ENCODE assay signal across 28 cellular contexts in genomic region chr4:139389102-139389501, GRCh38.
"Had no signal": no experiment of that assay in that cellular context is flagged by ENCODE, and none has a peak within 500 bp of the region (broad histone marks: within the 10 kb centered on the region; RNA-seq: fewer than 3 reads in every experiment).

No MANE protein-coding gene starts in this region.

- H3K36me3 ChIP-seq: prostate gland had no signal

- H2AFZ ChIP-seq: neural progenitor cell had no signal

- H3K27ac Mint-ChIP-seq: nephron; neural progenitor cell; stimulated activated effector memory CD8-positive, alpha-beta T cell treated with anti-CD3 and anti-CD28 coated beads, Interleukin-12 subunit alpha, Interleukin-12 subunit beta, amount 100 ng/mL, for 72 hours had no signal

- H3K4me3 ChIP-seq: coronary artery, esophagus squamous epithelium, heart right ventricle, lower lobe of right lung, neural progenitor cell, prostate gland, right atrium auricular region, sigmoid colon, stomach, thyroid gland had no signal

- H3K27me3 ChIP-seq: esophagus squamous epithelium, heart right ventricle, neural progenitor cell, right atrium auricular region, sigmoid colon, stomach, thyroid gland had no signal

- H3K9ac ChIP-seq: neural progenitor cell had no signal

- H3K4me2 ChIP-seq: neural progenitor cell had no signal

- H3K4me3 Mint-ChIP-seq: immature natural killer cell; naive B cell; nephron; neural progenitor cell; stimulated activated effector memory CD8-positive, alpha-beta T cell treated with anti-CD3 and anti-CD28 coated beads, Interleukin-12 subunit alpha, Interleukin-12 subunit beta, amount 100 ng/mL, for 72 hours had no signal

- ATAC-seq: heart right ventricle; left ventricle myocardium superior; lower lobe of right lung; stimulated activated effector memory CD8-positive, alpha-beta T cell treated with anti-CD3 and anti-CD28 coated beads, Interleukin-12 subunit alpha, Interleukin-12 subunit beta, amount 100 ng/mL, for 72 hours had no signal

- DNase-seq: dermis blood vessel endothelial cell; effector memory CD4-positive, alpha-beta T cell; erythroblast; esophagus squamous epithelium; foreskin melanocyte; glutamatergic neuron; heart right ventricle; hypothalamus; immature natural killer cell; islet precursor cell; kidney glomerular epithelial cell; left ventricle myocardium superior; lower lobe of right lung; naive B cell; nucleus accumbens; sigmoid colon; stimulated activated CD4-positive, alpha-beta T cell treated with anti-CD3 and anti-CD28 coated beads, Interleukin-2, amount 100 ng/mL, for 24 hours; stimulated activated CD4-positive, alpha-beta T cell treated with anti-CD3 and anti-CD28 coated beads, Interleukin-4, amount 100 ng/mL, for 24 hours; stimulated activated naive CD4-positive, alpha-beta T cell treated with Interleukin-2 at 50 U/mL for 16 hours; stomach; thyroid gland; trophoblast cell had no signal

- H3K4me1 ChIP-seq: esophagus squamous epithelium, heart right ventricle, lower lobe of right lung, neural progenitor cell, prostate gland, right atrium auricular region, sigmoid colon, stomach, thyroid gland had no signal

- H3K27me3 Mint-ChIP-seq: naive B cell had no signal

- H3K4me1 Mint-ChIP-seq: naive B cell; nephron; neural progenitor cell; stimulated activated effector memory CD8-positive, alpha-beta T cell treated with anti-CD3 and anti-CD28 coated beads, Interleukin-12 subunit alpha, Interleukin-12 subunit beta, amount 100 ng/mL, for 72 hours had no signal

- H3K9me3 ChIP-seq: esophagus squamous epithelium, heart right ventricle, lower lobe of right lung, prostate gland, right atrium auricular region, sigmoid colon, stomach, thyroid gland had no signal

- H3K27ac ChIP-seq: coronary artery, esophagus squamous epithelium, heart right ventricle, lower lobe of right lung, neural progenitor cell, prostate gland, right atrium auricular region, sigmoid colon, stomach, thyroid gland had no signal

- H3K9me3 Mint-ChIP-seq: immature natural killer cell; naive B cell; nephron; neural progenitor cell; stimulated activated effector memory CD8-positive, alpha-beta T cell treated with anti-CD3 and anti-CD28 coated beads, Interleukin-12 subunit alpha, Interleukin-12 subunit beta, amount 100 ng/mL, for 72 hours had no signal
